In genomic region chr3:56557815-56558170, GRCh38 we compare ENCODE assay signal across 8 cellular contexts. TPM values are rescaled to one million over a fixed set of nuclear protein-coding genes. Genes with fewer than 3 reads are reported as not detected.
A peak's percentile ranks its signal among the peaks of the same experiment; 100 is the strongest.
DNase-seq lines count a peak whose midpoint lies in the region; ATAC-seq, FAIRE-seq and TF ChIP-seq lines count a peak whose summit lies in the region.

No MANE protein-coding gene starts in this region.

- H3K27me3 Mint-ChIP-seq in activated T-cell treated with anti-CD3 and anti-CD28 coated beads, Interleukin-2, amount 50 U/mL, for 24 hours, result no peaks in the 10 kb centered on the region

- H3K27me3 ChIP-seq in RWPE2 (ENCODE audit: insufficient read depth, poor library complexity, severe bottlenecking), result peaks cover 28% of the 10 kb centered on the region

- H3K27ac ChIP-seq in RWPE2 (ENCODE audit: poor library complexity, severe bottlenecking), result peak overlapping the region; percentile 49
- peak overlapping the region in 17 of 21 experiments; percentile 65 to 90 (median 84) for H3K27ac ChIP-seq in skin epidermis

- TF ChIP-seq CTCF in RWPE2 (IDR thresholded peaks at IDR 0.05; ENCODE audit: poor library complexity, severe bottlenecking) (peak; percentile 59), fibroblast of villous mesenchyme (IDR thresholded peaks at IDR 0.05; ENCODE audit: insufficient read depth, low read depth, low read length) (no peak)

- TF ChIP-seq POLR2A in GM12892 (IDR thresholded peaks at IDR 0.05; ENCODE audit: low read depth, low read length), result no peak

- H3K4me3 ChIP-seq in RWPE2 (ENCODE audit: severe bottlenecking) (peak overlapping the region; percentile 53), fibroblast of villous mesenchyme (ENCODE audit: low read depth, low read length) (peak overlapping the region; percentile 90), skin epidermis (peak overlapping the region; percentile 64 to 87 (median 78))

- H3K4me1 Mint-ChIP-seq in activated T-cell treated with anti-CD3 and anti-CD28 coated beads, Interleukin-2, amount 50 U/mL, for 24 hours (ENCODE audit: low read depth), result peaks cover 33% of the 10 kb centered on the region

- H3K4me1 ChIP-seq in RWPE2 (ENCODE audit: insufficient read depth, poor library complexity, severe bottlenecking), result peaks cover 6% of the 10 kb centered on the region

- no peak for DNase-seq in activated T-cell treated with anti-CD3 and anti-CD28 coated beads, Interleukin-2, amount 50 U/mL, for 24 hours
- DNase-seq in activated T-cell treated with anti-CD3 and anti-CD28 coated beads, Interleukin-2, amount 50 U/mL, for 48 hours, result no peak
- DNase-seq in RWPE2 (ENCODE audit: low spot score) (no peak), fibroblast of villous mesenchyme (ENCODE audit: low read depth) (no peak), GM12892 (ENCODE audit: insufficient read length) (no peak), HPDE6-E6E7 (ENCODE audit: extremely low spot score) (no peak), DMS79 (lab: John Stamatoyannopoulos, UW) (no peak)

- peak; percentile 8; the same call in 1 of the 3 replicates for ATAC-seq in RWPE2 (ENCODE audit: low read depth)

- peaks cover 52% of the 10 kb centered on the region for H3K36me3 Mint-ChIP-seq in activated T-cell treated with anti-CD3 and anti-CD28 coated beads, Interleukin-2, amount 50 U/mL, for 24 hours (ENCODE audit: low read depth)

- no peak for FAIRE-seq in GM12892 (lab: Jason Lieb, UNC)

- no peaks in the 10 kb centered on the region for H3K9me3 Mint-ChIP-seq in activated T-cell treated with anti-CD3 and anti-CD28 coated beads, Interleukin-2, amount 50 U/mL, for 24 hours

- no peaks in the 10 kb centered on the region for H3K9me3 ChIP-seq in RWPE2 (ENCODE audit: severe bottlenecking)

- peak overlapping the region; percentile 95 for H3K4me3 Mint-ChIP-seq in activated T-cell treated with anti-CD3 and anti-CD28 coated beads, Interleukin-2, amount 50 U/mL, for 24 hours

- H3K36me3 ChIP-seq in RWPE2 (ENCODE audit: low read depth), result peaks cover 41% of the 10 kb centered on the region

- peak overlapping the region; percentile 99 for H3K27ac Mint-ChIP-seq in activated T-cell treated with anti-CD3 and anti-CD28 coated beads, Interleukin-2, amount 50 U/mL, for 24 hours

RNA-seq across cellular contexts. Expression of gene CCDC66, which starts 0.8 kb away (rescaled TPM):
- total RNA-seq in fibroblast of villous mesenchyme, result 22.5 and 29.8 TPM in 2 replicates
- polyA plus RNA-seq in GM12892 (2012; ENCODE audit: missing spikeins), result 14.8 TPM
